Comparison of ENCODE assay signal across 18 cellular contexts in genomic region chr4:147479376-147479775, GRCh38. TPM values are rescaled to one million over a fixed set of nuclear protein-coding genes. Genes with fewer than 3 reads are reported as not detected.
"Had no signal": no experiment of that assay in that cellular context is flagged by ENCODE, and none has a peak within 500 bp of the region (broad histone marks: within the 10 kb centered on the region; RNA-seq: fewer than 3 reads in every experiment).

No MANE protein-coding gene starts in this region.

- H3K27me3 ChIP-seq: adrenal gland had no signal

- ATAC-seq: activated naive CD4-positive, alpha-beta T cell treated with anti-CD3 and anti-CD28 coated beads, Interleukin-2, amount 50 U/mL, for 72 hours; activated T-cell treated with anti-CD3 and anti-CD28 coated beads, Interleukin-2, amount 50 U/mL, for 72 hours; left colon; stimulated activated naive CD8-positive, alpha-beta T cell treated with anti-CD3 and anti-CD28 coated beads, Interleukin-15, Interleukin-2, amounts not matched to agents 100 U/mL and 50 U/mL, for 24 hours had no signal

- H3K27ac Mint-ChIP-seq: activated naive CD4-positive, alpha-beta T cell treated with anti-CD3 and anti-CD28 coated beads, Interleukin-2, amount 50 U/mL, for 72 hours; activated T-cell treated with anti-CD3 and anti-CD28 coated beads, Interleukin-2, amount 50 U/mL, for 72 hours; progenitor cell of endocrine pancreas; T-helper 1 cell treated with Interleukin-12 subunit alpha and Interleukin-12 subunit beta and Interleukin-4 antibody, amounts not matched to agents 30 μg/mL and 1 μg/mL, for 36 hours had no signal

- H3K9me3 ChIP-seq: adrenal gland, lower lobe of right lung, transverse colon had no signal

- H3K4me1 ChIP-seq: adrenal gland, lower lobe of right lung had no signal

- H3K4me3 Mint-ChIP-seq: activated T-cell treated with anti-CD3 and anti-CD28 coated beads, Interleukin-2, amount 50 U/mL, for 72 hours; T-helper 1 cell treated with Interleukin-12 subunit alpha and Interleukin-12 subunit beta and Interleukin-4 antibody, amounts not matched to agents 30 μg/mL and 1 μg/mL, for 36 hours had no signal

- H3K27ac ChIP-seq: adrenal gland, transverse colon had no signal

- H3K4me3 ChIP-seq: adrenal gland, skin epidermis, transverse colon had no signal

- FAIRE-seq: endometrium, islet of Langerhans had no signal

- H3K9me3 Mint-ChIP-seq: activated naive CD4-positive, alpha-beta T cell treated with anti-CD3 and anti-CD28 coated beads, Interleukin-2, amount 50 U/mL, for 72 hours; T-helper 1 cell treated with Interleukin-12 subunit alpha and Interleukin-12 subunit beta and Interleukin-4 antibody, amounts not matched to agents 30 μg/mL and 1 μg/mL, for 36 hours had no signal

- DNase-seq: activated gamma-delta T cell treated with Interleukin-2 at 50 U/mL for 16 hours; activated T-cell treated with anti-CD3 and anti-CD28 coated beads, Interleukin-2, amount 50 U/mL, for 72 hours; central memory CD4-positive, alpha-beta T cell; cortex of kidney; hippocampal formation; left colon; lower lobe of right lung; midbrain; stimulated activated naive CD8-positive, alpha-beta T cell treated with anti-CD3 and anti-CD28 coated beads, Interleukin-15, Interleukin-2, amounts not matched to agents 100 U/mL and 50 U/mL, for 24 hours; transverse colon had no signal

- H3K36me3 ChIP-seq: adrenal gland, lower lobe of right lung, transverse colon had no signal

RNA-seq across cellular contexts. Expression of gene EDNRA, which starts 1.5 kb away (rescaled TPM):
- total RNA-seq: activated CD8-positive, alpha-beta memory T cell treated with anti-CD3 and anti-CD28 coated beads for 36 hours had no signal
